22 cellular contexts compared by ENCODE assay signal in the genomic region with DNA sequence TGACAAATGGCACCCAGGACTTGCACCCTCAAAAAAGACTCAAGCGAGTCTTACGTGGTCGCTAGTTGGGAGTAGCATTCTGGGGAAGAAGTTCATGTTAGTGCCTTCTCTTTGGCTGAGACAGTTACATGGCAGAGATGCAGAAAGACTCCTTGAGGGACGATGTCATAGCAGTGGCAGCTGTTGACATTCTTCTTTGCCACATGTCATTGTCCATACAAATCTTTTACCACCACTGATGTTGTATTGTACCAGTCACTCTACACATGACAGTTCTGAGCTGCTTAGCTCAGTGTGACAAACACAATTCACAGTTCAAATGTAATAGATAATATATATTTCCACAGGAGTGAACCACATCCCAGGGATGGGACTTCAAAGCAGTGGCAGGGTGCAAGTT.
DNase-seq lines count a peak whose midpoint lies in the region; ATAC-seq and TF ChIP-seq lines count a peak whose summit lies in the region.
"Had no signal": no experiment of that assay in that cellular context is flagged by ENCODE, and none has a peak within 500 bp of the region (broad histone marks: within the 10 kb centered on the region; RNA-seq: fewer than 3 reads in every experiment).

No MANE protein-coding gene starts in this region.

- no peaks in the 10 kb centered on the region for H3K9me3 Mint-ChIP-seq in mesothelial cell of epicardium

- TF ChIP-seq CTCF in mesothelial cell of epicardium (IDR thresholded peaks at IDR 0.05; ENCODE audit: unreplicated experiment): no peak
- no peak for TF ChIP-seq CTCF in gastrocnemius medialis (IDR thresholded peaks at IDR 0.05 in 4 of 5, conservative IDR thresholded peaks at IDR 0.05 in 1 of 5)

- H3K36me3 Mint-ChIP-seq in mesothelial cell of epicardium: peaks cover 13% of the 10 kb centered on the region
- H3K36me3 Mint-ChIP-seq: CD8-positive, alpha-beta memory T cell had no signal

- H3K9me3 ChIP-seq in gastrocnemius medialis: no peaks in the 10 kb centered on the region

- H3K4me3 Mint-ChIP-seq in mesothelial cell of epicardium: no peak overlapping the region
- H3K4me3 Mint-ChIP-seq: CD8-positive, alpha-beta memory T cell had no signal

- DNase-seq in DMS 273 (lab: John Stamatoyannopoulos, UW; ENCODE audit: unreplicated experiment): peak; percentile 15
- DNase-seq in DMS 273 treated with DMSO at 0.1 percent for 48 hours (lab: John Stamatoyannopoulos, UW): no peak
- peak; percentile 11 to 16 for DNase-seq in erythroblast (lab: John Stamatoyannopoulos, UW)
- DNase-seq in mesothelial cell of epicardium (ENCODE audit: low spot score in 2 of 2, unreplicated experiment in 2 of 2): no peak
- no peak for DNase-seq in gastrocnemius medialis
- DNase-seq in C1 segment of cervical spinal cord (lab: John Stamatoyannopoulos, UW): no peak
- no peak for DNase-seq in effector CD4-positive, alpha-beta T cell
- DNase-seq in inferior parietal cortex (ENCODE audit: extremely low spot score): no peak
- DNase-seq: Calu3; CD8-positive, alpha-beta memory T cell; DMS53; H7; MM.1S; NCI-H1092; NCI-H1436; NCI-H1930; NCI-H524 treated with DMSO at 0.1 percent for 48 hours; OCI-M1; Right ventricle myocardium superior had no signal

- H3K27ac ChIP-seq in gastrocnemius medialis: peak overlapping the region in 1 of 4 donors; percentile 1
- H3K27ac ChIP-seq: 22Rv1, C4-2B had no signal

- H3K4me3 ChIP-seq in gastrocnemius medialis: no peak overlapping the region
- H3K4me3 ChIP-seq: K562 had no signal

- no peaks in the 10 kb centered on the region for H3K27me3 ChIP-seq in gastrocnemius medialis

- TF ChIP-seq POLR2A in erythroblast (IDR thresholded peaks at IDR 0.05; ENCODE audit: low read length) (no peak), gastrocnemius medialis (IDR thresholded peaks at IDR 0.05) (no peak)

- H3K4me1 ChIP-seq in gastrocnemius medialis: peaks cover 6 to 39% of the 10 kb centered on the region in 2 donors

- in situ Hi-C loops in gastrocnemius medialis (cut with MboI; ENCODE audit: low sequenced_read_pairs in 4 of 4): no loop called here

- H3K27ac Mint-ChIP-seq in mesothelial cell of epicardium: peak overlapping the region; percentile 77
- H3K27ac Mint-ChIP-seq: CD8-positive, alpha-beta memory T cell had no signal

- H3K36me3 ChIP-seq in gastrocnemius medialis: no peaks in the 10 kb centered on the region

- peaks cover 27% of the 10 kb centered on the region for H3K4me1 Mint-ChIP-seq in mesothelial cell of epicardium
- H3K4me1 Mint-ChIP-seq: CD8-positive, alpha-beta memory T cell had no signal

- peak; percentile 35 to 64 for ATAC-seq in gastrocnemius medialis
- ATAC-seq: K562 had no signal

- H3K27me3 Mint-ChIP-seq in mesothelial cell of epicardium (ENCODE audit: low read depth): no peaks in the 10 kb centered on the region

- intact Hi-C loops in gastrocnemius medialis (cut with DNase I; ENCODE audit: low total_unique reads): no loop called here

Comparison
In these comparisons a context has a peak if more than half of its experiments do, and no peak if none do; other contexts are left out.
1. DNase-seq: peak in DMS 273 (single experiment) and erythroblast (2 of 2); none in DMS 273 treated with DMSO at 0.1 percent for 48 hours (single experiment), mesothelial cell of epicardium (0 of 2), gastrocnemius medialis (0 of 2), C1 segment of cervical spinal cord (0 of 14), effector CD4-positive, alpha-beta T cell (single experiment) and inferior parietal cortex (single experiment).